ENCODE assay signal across 8 cellular contexts in genomic region chr4:142883433-142883832, GRCh38. TPM values are rescaled to one million over a fixed set of nuclear protein-coding genes. Genes with fewer than 3 reads are reported as not detected.
A peak's percentile ranks its signal among the peaks of the same experiment; 100 is the strongest.
DNase-seq lines count a peak whose midpoint lies in the region; ATAC-seq and TF ChIP-seq lines count a peak whose summit lies in the region.

No MANE protein-coding gene starts in this region.

- no peak overlapping the region for H3K4me2 ChIP-seq in DND-41 (ENCODE audit: insufficient read depth, low read length)

- in situ Hi-C loops in astrocyte of the cerebellum (cut with HindIII; ENCODE audit: low sequenced_read_pairs): no loop called here

- H3K9me3 ChIP-seq in DND-41 (ENCODE audit: insufficient read depth, low read length, severe bottlenecking): no peaks in the 10 kb centered on the region

- ATAC-seq in DND-41 (ENCODE audit: insufficient read depth, low read depth) (no peak), HG02884 (IDR thresholded peaks at IDR 0.05; ENCODE audit: unreplicated experiment) (no peak)

- no peaks in the 10 kb centered on the region for H3K9me3 Mint-ChIP-seq in activated T-helper 2 cell treated with anti-CD3 and anti-CD28 coated beads, Interferon-gamma antibody, Interleukin-2, Interleukin-4, amounts not matched to agents 10 μg/mL and 5 μg/mL and 100 μg/mL, durations not matched to agents 14 hours and 24 hours and 36 hours

- no peaks in the 10 kb centered on the region for H3K36me3 ChIP-seq in DND-41 (ENCODE audit: insufficient read depth, low read length)

- H3K27me3 ChIP-seq in DND-41 (ENCODE audit: insufficient read depth, low read length, poor library complexity): peaks cover 8% of the 10 kb centered on the region

- peaks cover 16% of the 10 kb centered on the region for H3K27me3 Mint-ChIP-seq in activated T-helper 2 cell treated with anti-CD3 and anti-CD28 coated beads, Interferon-gamma antibody, Interleukin-2, Interleukin-4, amounts not matched to agents 10 μg/mL and 5 μg/mL and 100 μg/mL, durations not matched to agents 14 hours and 24 hours and 36 hours (ENCODE audit: low read depth)

- H3K4me1 Mint-ChIP-seq in activated T-helper 2 cell treated with anti-CD3 and anti-CD28 coated beads, Interferon-gamma antibody, Interleukin-2, Interleukin-4, amounts not matched to agents 10 μg/mL and 5 μg/mL and 100 μg/mL, durations not matched to agents 14 hours and 24 hours and 36 hours (ENCODE audit: low read depth): no peaks in the 10 kb centered on the region

- no peak overlapping the region for H3K4me3 Mint-ChIP-seq in activated T-helper 2 cell treated with anti-CD3 and anti-CD28 coated beads, Interferon-gamma antibody, Interleukin-2, Interleukin-4, amounts not matched to agents 10 μg/mL and 5 μg/mL and 100 μg/mL, durations not matched to agents 14 hours and 24 hours and 36 hours (ENCODE audit: low read depth)

- H2AFZ ChIP-seq in DND-41 (ENCODE audit: low read depth, low read length): no peak overlapping the region

- H3K4me3 ChIP-seq in DND-41 (ENCODE audit: low read depth in 1 of 2, low read length in 2 of 2): no peak overlapping the region
- no peak overlapping the region for H3K4me3 ChIP-seq in astrocyte of the cerebellum (ENCODE audit: low read depth, low read length)

- H3K36me3 Mint-ChIP-seq in activated T-helper 2 cell treated with anti-CD3 and anti-CD28 coated beads, Interferon-gamma antibody, Interleukin-2, Interleukin-4, amounts not matched to agents 10 μg/mL and 5 μg/mL and 100 μg/mL, durations not matched to agents 14 hours and 24 hours and 36 hours (ENCODE audit: low read depth): no peaks in the 10 kb centered on the region

- DNase-seq in DND-41 (no peak), HCEC 1CT (peak; percentile 8), astrocyte of the cerebellum (ENCODE audit: low read depth) (no peak), left kidney (ENCODE audit: low read depth, low spot score) (peak; percentile 55), HPDE6-E6E7 (ENCODE audit: extremely low spot score) (no peak)
- DNase-seq in activated T-helper 2 cell treated with anti-CD3 and anti-CD28 coated beads, Interferon-gamma antibody, Interleukin-2, Interleukin-4, amounts not matched to agents 10 μg/mL and 5 μg/mL and 100 μg/mL, durations not matched to agents 14 hours and 24 hours and 36 hours (ENCODE audit: low spot score): no peak
- no peak for DNase-seq in stimulated activated CD4-positive, alpha-beta T cell treated with anti-CD3 and anti-CD28 coated beads, Interleukin-2, amount 100 ng/mL, for 24 hours

- H3K4me1 ChIP-seq in DND-41 (ENCODE audit: insufficient read depth, low read length): no peaks in the 10 kb centered on the region

- no peak overlapping the region for H3K27ac Mint-ChIP-seq in activated T-helper 2 cell treated with anti-CD3 and anti-CD28 coated beads, Interferon-gamma antibody, Interleukin-2, Interleukin-4, amounts not matched to agents 10 μg/mL and 5 μg/mL and 100 μg/mL, durations not matched to agents 14 hours and 24 hours and 36 hours

- intact Hi-C loops in activated T-helper 2 cell treated with anti-CD3 and anti-CD28 coated beads, Interferon-gamma antibody, Interleukin-2, Interleukin-4, amounts not matched to agents 10 μg/mL and 5 μg/mL and 100 μg/mL, durations not matched to agents 14 hours and 24 hours and 36 hours (cut with micrococcal nuclease): no loop called here

- no peak overlapping the region for H3K27ac ChIP-seq in DND-41 (ENCODE audit: low read length)

- H3K9ac ChIP-seq in DND-41 (ENCODE audit: low read depth, low read length): no peak overlapping the region

- H3K79me2 ChIP-seq in DND-41 (ENCODE audit: insufficient read depth, low read length): no peaks in the 10 kb centered on the region

- peak; percentile 43 for TF ChIP-seq CTCF in DND-41 (IDR thresholded peaks at IDR 0.05; ENCODE audit: borderline replicate concordance, extremely low read depth, low read length, poor library complexity, severe bottlenecking)
- TF ChIP-seq CTCF in astrocyte of the cerebellum (IDR thresholded peaks at IDR 0.05; ENCODE audit: low read depth, low read length, missing control alignments): peak; percentile 44

- no peaks in the 10 kb centered on the region for H4K20me1 ChIP-seq in DND-41 (ENCODE audit: insufficient read depth, low read length)

RNA-seq across cellular contexts. Expression of gene INPP4B, which starts 37.3 kb away (rescaled TPM):
- total RNA-seq in activated T-helper 2 cell treated with anti-CD3 and anti-CD28 coated beads, Interferon-gamma antibody, Interleukin-2, Interleukin-4, amounts not matched to agents 10 μg/mL and 5 μg/mL and 100 μg/mL, durations not matched to agents 14 hours and 24 hours and 36 hours: 64.8 and 70.1 TPM in 2 replicates

Comparison
In these comparisons a context has a peak if more than half of its experiments do, and no peak if none do; other contexts are left out.
1. DNase-seq: peak in HCEC 1CT (single experiment) and left kidney (single experiment); none in DND-41 (single experiment), astrocyte of the cerebellum (single experiment), activated T-helper 2 cell treated with anti-CD3 and anti-CD28 coated beads, Interferon-gamma antibody, Interleukin-2, Interleukin-4, amounts not matched to agents 10 μg/mL and 5 μg/mL and 100 μg/mL, durations not matched to agents 14 hours and 24 hours and 36 hours (single experiment), HPDE6-E6E7 (single experiment) and stimulated activated CD4-positive, alpha-beta T cell treated with anti-CD3 and anti-CD28 coated beads, Interleukin-2, amount 100 ng/mL, for 24 hours (0 of 2).